9 cellular contexts compared by ENCODE assay signal in genomic region chr22:21690401-21690801, GRCh38. TPM values are rescaled to one million over a fixed set of nuclear protein-coding genes. Genes with fewer than 3 reads are reported as not detected.
A peak's percentile ranks its signal among the peaks of the same experiment; 100 is the strongest.
DNase-seq lines count a peak whose midpoint lies in the region; ATAC-seq and TF ChIP-seq lines count a peak whose summit lies in the region.
"Had no signal": no experiment of that assay in that cellular context is flagged by ENCODE, and none has a peak within 500 bp of the region (broad histone marks: within the 10 kb centered on the region; RNA-seq: fewer than 3 reads in every experiment).

No MANE protein-coding gene starts in this region.

- peak overlapping the region; percentile 94 for H3K4me2 ChIP-seq in BLaER1

- H3K9me3 Mint-ChIP-seq in activated CD4-positive, alpha-beta memory T cell treated with anti-CD3 and anti-CD28 coated beads for 36 hours: no peaks in the 10 kb centered on the region
- no peaks in the 10 kb centered on the region for H3K9me3 Mint-ChIP-seq in mesothelial cell of epicardium

- intact Hi-C loops in activated CD4-positive, alpha-beta memory T cell treated with anti-CD3 and anti-CD28 coated beads for 36 hours (cut with micrococcal nuclease): no loop called here

- peak; percentile 42 for DNase-seq in GM12865 (ENCODE audit: low read depth)
- peak; percentile 25 for DNase-seq in activated CD4-positive, alpha-beta memory T cell treated with anti-CD3 and anti-CD28 coated beads for 36 hours
- DNase-seq in mesothelial cell of epicardium (ENCODE audit: low spot score in 2 of 2, unreplicated experiment in 2 of 2): no peak
- DNase-seq in hepatic stellate cell (ENCODE audit: low spot score): no peak
- DNase-seq in stimulated activated CD4-positive, alpha-beta T cell treated with anti-CD3 and anti-CD28 coated beads, Interleukin-4, amount 100 ng/mL, for 1 hour: no peak
- no peak for DNase-seq in H7

- no peaks in the 10 kb centered on the region for H3K27me3 Mint-ChIP-seq in activated CD4-positive, alpha-beta memory T cell treated with anti-CD3 and anti-CD28 coated beads for 36 hours
- no peaks in the 10 kb centered on the region for H3K27me3 Mint-ChIP-seq in mesothelial cell of epicardium (ENCODE audit: low read depth)

- H3K27ac ChIP-seq in BLaER1: peak overlapping the region; percentile 85

- no peaks in the 10 kb centered on the region; the same call in 1 of the 2 replicates for H4K20me1 ChIP-seq in BLaER1

- no peak for ATAC-seq in GM19023 (IDR thresholded peaks at IDR 0.05; ENCODE audit: unreplicated experiment)

- peaks cover 12% of the 10 kb centered on the region for H3K36me3 Mint-ChIP-seq in activated CD4-positive, alpha-beta memory T cell treated with anti-CD3 and anti-CD28 coated beads for 36 hours
- peaks cover 20% of the 10 kb centered on the region for H3K36me3 Mint-ChIP-seq in mesothelial cell of epicardium

- H3K9ac ChIP-seq in BLaER1: peak overlapping the region; percentile 66

- CTCF ChIA-PET in activated CD4-positive, alpha-beta memory T cell treated with anti-CD3 and anti-CD28 coated beads for 36 hours (lab: Charles Lee): interaction anchor here (1.4 kb wide), 1 partner anchor 262 kb away, joined by 5 read pairs; the partner anchor contains the start of gene PPM1F

- TF ChIP-seq CTCF in GM12865 (IDR thresholded peaks at IDR 0.05; ENCODE audit: insufficient read depth, low read depth, low read length, missing control alignments) (no peak), mesothelial cell of epicardium (IDR thresholded peaks at IDR 0.05; ENCODE audit: unreplicated experiment) (no peak)

- no peaks in the 10 kb centered on the region for H3K9me3 ChIP-seq in BLaER1
- H3K9me3 ChIP-seq: HAP-1 had no signal

- H3K27me3 ChIP-seq in BLaER1 (no peaks in the 10 kb centered on the region), H7 (ENCODE audit: control insufficient read depth, insufficient read depth, low read length) (no peaks in the 10 kb centered on the region)

- H3K4me3 ChIP-seq in BLaER1 (peak overlapping the region; percentile 36; the same call in 1 of the 2 replicates), GM12865 (ENCODE audit: low read depth, low read length) (no peak overlapping the region), H7 (ENCODE audit: insufficient read depth, low read depth, low read length) (no peak overlapping the region)
- H3K4me3 ChIP-seq: HAP-1 had no signal

- peaks cover 79% of the 10 kb centered on the region for H3K4me1 ChIP-seq in BLaER1
- H3K4me1 ChIP-seq: HAP-1 had no signal

- POLR2A ChIA-PET in activated CD4-positive, alpha-beta memory T cell treated with anti-CD3 and anti-CD28 coated beads for 36 hours (lab: Charles Lee): no interaction called here

- H3K4me3 Mint-ChIP-seq in activated CD4-positive, alpha-beta memory T cell treated with anti-CD3 and anti-CD28 coated beads for 36 hours: no peak overlapping the region
- no peak overlapping the region for H3K4me3 Mint-ChIP-seq in mesothelial cell of epicardium

- peaks cover 13% of the 10 kb centered on the region for H3K4me1 Mint-ChIP-seq in activated CD4-positive, alpha-beta memory T cell treated with anti-CD3 and anti-CD28 coated beads for 36 hours (ENCODE audit: low read depth)
- no peaks in the 10 kb centered on the region for H3K4me1 Mint-ChIP-seq in mesothelial cell of epicardium

- peak overlapping the region; percentile 78 for H3K27ac Mint-ChIP-seq in activated CD4-positive, alpha-beta memory T cell treated with anti-CD3 and anti-CD28 coated beads for 36 hours
- H3K27ac Mint-ChIP-seq in mesothelial cell of epicardium: peak overlapping the region; percentile 11

- peaks cover 64% of the 10 kb centered on the region for H3K36me3 ChIP-seq in BLaER1
- peaks cover 3% of the 10 kb centered on the region for H3K36me3 ChIP-seq in H7 (replicated peaks; ENCODE audit: control insufficient read depth, insufficient read depth, low read length)

RNA-seq across cellular contexts. Expression of gene PPIL2, which starts 24.6 kb away (rescaled TPM):
- 10 to 100 TPM; 41.4 to 45.8 TPM for total RNA-seq in activated CD4-positive, alpha-beta memory T cell treated with anti-CD3 and anti-CD28 coated beads for 36 hours
- 40.5 to 44.8 TPM (median 41.2 TPM) in 3 replicates for total RNA-seq in mesothelial cell of epicardium
- total RNA-seq in H7 (2014; rRNA removed; shearing (Covaris generic)): 23.1 and 23.5 TPM in 2 replicates

RNA-seq across cellular contexts. Expression of gene YPEL1, which starts 45.2 kb away (rescaled TPM):
- 1 to 10 TPM; 1.6 to 1.8 TPM for total RNA-seq in activated CD4-positive, alpha-beta memory T cell treated with anti-CD3 and anti-CD28 coated beads for 36 hours
- 17.2 to 18.4 TPM (median 17.8 TPM) in 3 replicates for total RNA-seq in mesothelial cell of epicardium
- total RNA-seq in H7 (2014; rRNA removed; shearing (Covaris generic)): 2.2 and 6.4 TPM in 2 replicates

RNA-seq across cellular contexts. Expression of gene SDF2L1, which starts 48.3 kb away (rescaled TPM):
- total RNA-seq in activated CD4-positive, alpha-beta memory T cell treated with anti-CD3 and anti-CD28 coated beads for 36 hours: 10 to 100 TPM; 38.2 to 41.8 TPM
- 19.6 to 22.1 TPM (median 20.2 TPM) in 3 replicates for total RNA-seq in mesothelial cell of epicardium
- total RNA-seq in H7 (2014; rRNA removed; shearing (Covaris generic)): 29.3 and 54.0 TPM in 2 replicates

RNA-seq across cellular contexts. Expression of gene CCDC116, which starts 57.8 kb away (rescaled TPM):
- under 1 TPM; 0.27 to 0.31 TPM for total RNA-seq in activated CD4-positive, alpha-beta memory T cell treated with anti-CD3 and anti-CD28 coated beads for 36 hours
- 0.78 to 1.3 TPM (median 0.84 TPM) in 3 replicates for total RNA-seq in mesothelial cell of epicardium
- 0.48 and 0.55 TPM in 2 replicates for total RNA-seq in H7 (2014; rRNA removed; shearing (Covaris generic))

Comparison
In these comparisons a context has a peak if more than half of its experiments do, and no peak if none do; other contexts are left out.
1. DNase-seq: peak in GM12865 (single experiment) and activated CD4-positive, alpha-beta memory T cell treated with anti-CD3 and anti-CD28 coated beads for 36 hours (single experiment); none in mesothelial cell of epicardium (0 of 2), hepatic stellate cell (single experiment), stimulated activated CD4-positive, alpha-beta T cell treated with anti-CD3 and anti-CD28 coated beads, Interleukin-4, amount 100 ng/mL, for 1 hour (single experiment) and H7 (single experiment).